1 cellular context compared by ENCODE assay signal in the genomic region with DNA sequence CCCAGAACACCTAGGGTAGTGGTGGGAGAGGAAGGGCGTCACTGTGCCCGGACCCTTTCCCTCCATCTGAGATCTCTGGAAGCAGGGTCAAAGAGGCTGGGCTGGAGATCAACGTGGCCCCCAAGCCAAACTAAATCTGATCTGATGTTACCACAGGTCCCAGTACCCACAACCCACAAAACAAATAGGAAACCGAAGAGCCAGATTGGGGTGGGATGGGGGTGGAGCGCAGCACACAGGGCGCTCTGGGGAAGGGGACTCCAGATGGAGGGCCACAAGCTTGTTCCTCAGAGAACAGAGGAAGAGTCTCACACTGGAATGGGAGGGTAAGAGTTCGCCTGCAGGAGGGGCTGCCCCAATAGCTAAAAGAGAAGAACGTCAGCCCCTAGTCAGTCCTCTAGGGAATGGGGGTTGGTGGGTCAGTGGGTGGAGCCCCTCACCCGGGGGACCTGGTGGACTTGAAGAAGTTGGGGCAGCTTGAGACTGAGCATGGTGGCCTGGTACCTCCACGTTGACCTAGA.
TF ChIP-seq lines count a peak whose summit lies in the region.

No MANE protein-coding gene starts in this region.

TF ChIP-seq in H1, 55 proteins besides CTCF, POLR2A, EP300 and RAD21:
- TF ChIP-seq KDM5A (IDR thresholded peaks at IDR 0.05; ENCODE audit: low read length) (no peak), TBP (IDR thresholded peaks at IDR 0.05; ENCODE audit: low read depth, low read length) (no peak), TEAD4 (IDR thresholded peaks at IDR 0.05; ENCODE audit: low read depth, low read length) (no peak), POU5F1 (IDR thresholded peaks at IDR 0.05; ENCODE audit: low read depth, low read length) (no peak), BACH1 (IDR thresholded peaks at IDR 0.05; ENCODE audit: low read length) (no peak), TAF7 (optimal IDR thresholded peaks at IDR 0.05; ENCODE audit: borderline replicate concordance, low read depth, low read length) (no peak), CREB1 (IDR thresholded peaks at IDR 0.05) (no peak), YY1 (IDR thresholded peaks at IDR 0.05; ENCODE audit: low read depth, low read length) (no peak), CTBP2 (IDR thresholded peaks at IDR 0.05; ENCODE audit: borderline replicate concordance, insufficient read depth, insufficient read length, low read length) (no peak), SP4 (IDR thresholded peaks at IDR 0.05; ENCODE audit: low read length) (no peak), POLR2AphosphoS5 (IDR thresholded peaks at IDR 0.05; ENCODE audit: low read depth, low read length) (no peak; the same call in 1 of the 2 replicates), KDM1A (IDR thresholded peaks at IDR 0.05; ENCODE audit: borderline replicate concordance, low read length) (no peak), SIN3A (conservative IDR thresholded peaks at IDR 0.05 in 1 of 2, IDR thresholded peaks at IDR 0.05 in 1 of 2; ENCODE audit: low read depth in 1 of 2, low read length in 2 of 2) (no peak), CHD1 (IDR thresholded peaks at IDR 0.05; ENCODE audit: low read depth, low read length) (no peak), JUN (IDR thresholded peaks at IDR 0.05; ENCODE audit: low read depth, low read length) (no peak), SRF (IDR thresholded peaks at IDR 0.05; ENCODE audit: low read depth, low read length) (no peak), RNF2 (IDR thresholded peaks at IDR 0.05; ENCODE audit: borderline replicate concordance, low read depth, low read length, missing control alignments, poor library complexity, severe bottlenecking) (no peak)
- TF ChIP-seq, protein P1, sequence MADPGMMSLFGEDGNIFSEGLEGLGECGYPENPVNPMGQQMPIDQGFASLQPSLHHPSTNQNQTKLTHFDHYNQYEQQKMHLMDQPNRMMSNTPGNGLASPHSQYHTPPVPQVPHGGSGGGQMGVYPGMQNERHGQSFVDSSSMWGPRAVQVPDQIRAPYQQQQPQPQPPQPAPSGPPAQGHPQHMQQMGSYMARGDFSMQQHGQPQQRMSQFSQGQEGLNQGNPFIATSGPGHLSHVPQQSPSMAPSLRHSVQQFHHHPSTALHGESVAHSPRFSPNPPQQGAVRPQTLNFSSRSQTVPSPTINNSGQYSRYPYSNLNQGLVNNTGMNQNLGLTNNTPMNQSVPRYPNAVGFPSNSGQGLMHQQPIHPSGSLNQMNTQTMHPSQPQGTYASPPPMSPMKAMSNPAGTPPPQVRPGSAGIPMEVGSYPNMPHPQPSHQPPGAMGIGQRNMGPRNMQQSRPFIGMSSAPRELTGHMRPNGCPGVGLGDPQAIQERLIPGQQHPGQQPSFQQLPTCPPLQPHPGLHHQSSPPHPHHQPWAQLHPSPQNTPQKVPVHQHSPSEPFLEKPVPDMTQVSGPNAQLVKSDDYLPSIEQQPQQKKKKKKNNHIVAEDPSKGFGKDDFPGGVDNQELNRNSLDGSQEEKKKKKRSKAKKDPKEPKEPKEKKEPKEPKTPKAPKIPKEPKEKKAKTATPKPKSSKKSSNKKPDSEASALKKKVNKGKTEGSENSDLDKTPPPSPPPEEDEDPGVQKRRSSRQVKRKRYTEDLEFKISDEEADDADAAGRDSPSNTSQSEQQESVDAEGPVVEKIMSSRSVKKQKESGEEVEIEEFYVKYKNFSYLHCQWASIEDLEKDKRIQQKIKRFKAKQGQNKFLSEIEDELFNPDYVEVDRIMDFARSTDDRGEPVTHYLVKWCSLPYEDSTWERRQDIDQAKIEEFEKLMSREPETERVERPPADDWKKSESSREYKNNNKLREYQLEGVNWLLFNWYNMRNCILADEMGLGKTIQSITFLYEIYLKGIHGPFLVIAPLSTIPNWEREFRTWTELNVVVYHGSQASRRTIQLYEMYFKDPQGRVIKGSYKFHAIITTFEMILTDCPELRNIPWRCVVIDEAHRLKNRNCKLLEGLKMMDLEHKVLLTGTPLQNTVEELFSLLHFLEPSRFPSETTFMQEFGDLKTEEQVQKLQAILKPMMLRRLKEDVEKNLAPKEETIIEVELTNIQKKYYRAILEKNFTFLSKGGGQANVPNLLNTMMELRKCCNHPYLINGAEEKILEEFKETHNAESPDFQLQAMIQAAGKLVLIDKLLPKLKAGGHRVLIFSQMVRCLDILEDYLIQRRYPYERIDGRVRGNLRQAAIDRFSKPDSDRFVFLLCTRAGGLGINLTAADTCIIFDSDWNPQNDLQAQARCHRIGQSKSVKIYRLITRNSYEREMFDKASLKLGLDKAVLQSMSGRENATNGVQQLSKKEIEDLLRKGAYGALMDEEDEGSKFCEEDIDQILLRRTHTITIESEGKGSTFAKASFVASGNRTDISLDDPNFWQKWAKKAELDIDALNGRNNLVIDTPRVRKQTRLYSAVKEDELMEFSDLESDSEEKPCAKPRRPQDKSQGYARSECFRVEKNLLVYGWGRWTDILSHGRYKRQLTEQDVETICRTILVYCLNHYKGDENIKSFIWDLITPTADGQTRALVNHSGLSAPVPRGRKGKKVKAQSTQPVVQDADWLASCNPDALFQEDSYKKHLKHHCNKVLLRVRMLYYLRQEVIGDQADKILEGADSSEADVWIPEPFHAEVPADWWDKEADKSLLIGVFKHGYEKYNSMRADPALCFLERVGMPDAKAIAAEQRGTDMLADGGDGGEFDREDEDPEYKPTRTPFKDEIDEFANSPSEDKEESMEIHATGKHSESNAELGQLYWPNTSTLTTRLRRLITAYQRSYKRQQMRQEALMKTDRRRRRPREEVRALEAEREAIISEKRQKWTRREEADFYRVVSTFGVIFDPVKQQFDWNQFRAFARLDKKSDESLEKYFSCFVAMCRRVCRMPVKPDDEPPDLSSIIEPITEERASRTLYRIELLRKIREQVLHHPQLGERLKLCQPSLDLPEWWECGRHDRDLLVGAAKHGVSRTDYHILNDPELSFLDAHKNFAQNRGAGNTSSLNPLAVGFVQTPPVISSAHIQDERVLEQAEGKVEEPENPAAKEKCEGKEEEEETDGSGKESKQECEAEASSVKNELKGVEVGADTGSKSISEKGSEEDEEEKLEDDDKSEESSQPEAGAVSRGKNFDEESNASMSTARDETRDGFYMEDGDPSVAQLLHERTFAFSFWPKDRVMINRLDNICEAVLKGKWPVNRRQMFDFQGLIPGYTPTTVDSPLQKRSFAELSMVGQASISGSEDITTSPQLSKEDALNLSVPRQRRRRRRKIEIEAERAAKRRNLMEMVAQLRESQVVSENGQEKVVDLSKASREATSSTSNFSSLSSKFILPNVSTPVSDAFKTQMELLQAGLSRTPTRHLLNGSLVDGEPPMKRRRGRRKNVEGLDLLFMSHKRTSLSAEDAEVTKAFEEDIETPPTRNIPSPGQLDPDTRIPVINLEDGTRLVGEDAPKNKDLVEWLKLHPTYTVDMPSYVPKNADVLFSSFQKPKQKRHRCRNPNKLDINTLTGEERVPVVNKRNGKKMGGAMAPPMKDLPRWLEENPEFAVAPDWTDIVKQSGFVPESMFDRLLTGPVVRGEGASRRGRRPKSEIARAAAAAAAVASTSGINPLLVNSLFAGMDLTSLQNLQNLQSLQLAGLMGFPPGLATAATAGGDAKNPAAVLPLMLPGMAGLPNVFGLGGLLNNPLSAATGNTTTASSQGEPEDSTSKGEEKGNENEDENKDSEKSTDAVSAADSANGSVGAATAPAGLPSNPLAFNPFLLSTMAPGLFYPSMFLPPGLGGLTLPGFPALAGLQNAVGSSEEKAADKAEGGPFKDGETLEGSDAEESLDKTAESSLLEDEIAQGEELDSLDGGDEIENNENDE (IDR thresholded peaks at IDR 0.05; ENCODE audit: insufficient replicate concordance, low read length): no peak
TF ChIP-seq in H1: peak in this region for 0.
